ENCODE assay signal across 19 cellular contexts in genomic region chr5:66080664-66081063, GRCh38.
"Had no signal": no experiment of that assay in that cellular context is flagged by ENCODE, and none has a peak within 500 bp of the region (broad histone marks: within the 10 kb centered on the region; RNA-seq: fewer than 3 reads in every experiment).

No MANE protein-coding gene starts in this region.

- H3K27me3 ChIP-seq: tibial artery, uterus had no signal

- DNase-seq: activated B cell treated with CpG ODN at 0.5 μM for 24 hours; activated CD4-positive, alpha-beta T cell treated with anti-CD3 and anti-CD28 coated beads for 48 hours; activated CD8-positive, alpha-beta T cell treated with anti-CD3 and anti-CD28 coated beads for 36 hours; activated effector memory CD4-positive, alpha-beta T cell treated with anti-CD3 and anti-CD28 coated beads, Interleukin-2, amount 50 U/mL, for 16 hours; activated T-cell treated with anti-CD3 and anti-CD28 coated beads, Interleukin-2, amount 50 U/mL, for 4 hours; effector memory CD4-positive, alpha-beta T cell; foreskin fibroblast; kidney glomerular epithelial cell; mesenchymal stem cell; natural killer cell; stimulated activated CD4-positive, alpha-beta T cell treated with anti-CD3 and anti-CD28 coated beads, Interleukin-15, amount 100 ng/mL, for 24 hours; stimulated activated CD4-positive, alpha-beta T cell treated with anti-CD3 and anti-CD28 coated beads, Interleukin-4, amount 100 ng/mL, for 1 hour; stimulated activated naive B cell treated with anti-CD40 and anti-IgM and Interleukin-4, amounts not matched to agents 10 μg/mL and 1 μg/mL and 100 μg/mL, for 72 hours; T-helper 2 cell; tibial artery; uterus had no signal

- H3K4me3 ChIP-seq: tibial artery, uterus had no signal

- H3K4me1 ChIP-seq: tibial artery, uterus had no signal

- H3K27me3 Mint-ChIP-seq: activated B cell treated with CpG ODN at 0.5 μM for 24 hours; activated CD8-positive, alpha-beta T cell treated with anti-CD3 and anti-CD28 coated beads for 36 hours; activated naive CD8-positive, alpha-beta T cell; brain; dendritic cell treated with granulocyte-macrophage colony-stimulating factor and Interleukin-4, amounts not matched to agents 40 ng/mL and 50 ng/mL, for 4 days; stimulated activated naive B cell treated with anti-CD40 and anti-IgM and Interleukin-4, amounts not matched to agents 10 μg/mL and 1 μg/mL and 100 μg/mL, for 72 hours had no signal

- H3K9me3 Mint-ChIP-seq: activated B cell treated with CpG ODN at 0.5 μM for 24 hours; dendritic cell treated with granulocyte-macrophage colony-stimulating factor and Interleukin-4, amounts not matched to agents 40 ng/mL and 50 ng/mL, for 4 days; natural killer cell had no signal

- H3K27ac ChIP-seq: tibial artery, uterus had no signal

- H3K36me3 ChIP-seq: uterus had no signal

- H3K4me1 Mint-ChIP-seq: activated B cell treated with CpG ODN at 0.5 μM for 24 hours; brain; stimulated activated naive B cell treated with anti-CD40 and anti-IgM and Interleukin-4, amounts not matched to agents 10 μg/mL and 1 μg/mL and 100 μg/mL, for 72 hours had no signal

- ATAC-seq: activated CD8-positive, alpha-beta T cell treated with anti-CD3 and anti-CD28 coated beads for 36 hours; activated T-cell treated with anti-CD3 and anti-CD28 coated beads, Interleukin-2, amount 50 U/mL, for 4 hours; natural killer cell; stimulated activated naive B cell treated with anti-CD40 and anti-IgM and Interleukin-4, amounts not matched to agents 10 μg/mL and 1 μg/mL and 100 μg/mL, for 72 hours had no signal

- H3K27ac Mint-ChIP-seq: activated B cell treated with CpG ODN at 0.5 μM for 24 hours; activated CD8-positive, alpha-beta T cell treated with anti-CD3 and anti-CD28 coated beads for 36 hours; activated naive CD8-positive, alpha-beta T cell; brain; dendritic cell treated with granulocyte-macrophage colony-stimulating factor and Interleukin-4, amounts not matched to agents 40 ng/mL and 50 ng/mL, for 4 days; stimulated activated naive B cell treated with anti-CD40 and anti-IgM and Interleukin-4, amounts not matched to agents 10 μg/mL and 1 μg/mL and 100 μg/mL, for 72 hours had no signal

- H3K4me3 Mint-ChIP-seq: activated B cell treated with CpG ODN at 0.5 μM for 24 hours; activated CD8-positive, alpha-beta T cell treated with anti-CD3 and anti-CD28 coated beads for 36 hours; activated naive CD8-positive, alpha-beta T cell; activated T-cell treated with anti-CD3 and anti-CD28 coated beads, Interleukin-2, amount 50 U/mL, for 4 hours; brain; dendritic cell treated with granulocyte-macrophage colony-stimulating factor and Interleukin-4, amounts not matched to agents 40 ng/mL and 50 ng/mL, for 4 days; natural killer cell; stimulated activated naive B cell treated with anti-CD40 and anti-IgM and Interleukin-4, amounts not matched to agents 10 μg/mL and 1 μg/mL and 100 μg/mL, for 72 hours had no signal

- H3K9me3 ChIP-seq: tibial artery, uterus had no signal
